ENCODE assay signal across 8 cellular contexts in the genomic region with DNA sequence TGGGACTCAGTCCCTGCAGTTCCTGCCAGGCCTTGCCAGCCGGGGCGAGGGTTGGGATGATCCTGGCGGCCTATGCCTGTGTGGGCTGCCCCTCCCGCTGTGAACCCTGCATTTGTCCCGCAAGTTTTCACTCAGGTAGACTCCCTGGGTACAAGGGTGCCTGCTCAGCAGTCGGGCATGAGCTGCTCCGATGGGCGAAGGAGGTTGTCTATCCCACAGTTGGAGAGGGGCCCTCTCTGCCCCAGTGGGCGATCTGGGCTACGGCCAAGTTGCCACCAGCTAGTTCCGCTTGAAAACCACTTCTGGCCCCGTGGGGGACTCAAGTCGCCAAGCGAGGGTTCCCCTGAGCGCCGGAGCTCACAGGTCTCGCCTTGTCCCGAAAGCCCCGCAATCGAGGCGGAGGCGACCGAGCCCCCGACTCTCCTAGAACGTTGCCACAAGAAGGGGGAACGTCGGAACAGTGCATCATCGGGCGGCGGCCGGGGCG. TPM values are rescaled to one million over a fixed set of nuclear protein-coding genes. Genes with fewer than 3 reads are reported as not detected.
DNase-seq lines count a peak whose midpoint lies in the region; ATAC-seq and TF ChIP-seq lines count a peak whose summit lies in the region.

No MANE protein-coding gene starts in this region.

- DNase-seq in C1 segment of cervical spinal cord (lab: John Stamatoyannopoulos, UW): peak in 9 of 14 donors; percentile 36 to 80 (median 71)
- peak; percentile 92 for DNase-seq in chondrocyte (ENCODE audit: low spot score)
- DNase-seq in mesendoderm: no peak
- peak; percentile 62 for DNase-seq in ureter (ENCODE audit: low spot score)
- DNase-seq in NCI-H2029 (lab: John Stamatoyannopoulos, UW): no peak
- no peak for DNase-seq in NK-92 (lab: John Stamatoyannopoulos, UW; ENCODE audit: unreplicated experiment)

- H3K36me3 Mint-ChIP-seq in chondrocyte (ENCODE audit: low read depth): peaks cover 31% of the 10 kb centered on the region

- H3K27ac ChIP-seq in mesendoderm (ENCODE audit: low read depth, low read length): no peak overlapping the region

- H4K20me1 ChIP-seq in Loucy (ENCODE audit: insufficient read depth, low read length, poor library complexity, severe bottlenecking): peaks cover 40% of the 10 kb centered on the region

- H3K4me1 ChIP-seq in Loucy (ENCODE audit: insufficient read depth, low read length, poor library complexity, severe bottlenecking) (peaks cover 29% of the 10 kb centered on the region), mesendoderm (ENCODE audit: control insufficient read depth, low read depth, low read length) (peaks cover 5% of the 10 kb centered on the region)

- H2BK5ac ChIP-seq in mesendoderm (ENCODE audit: low read length): no peak overlapping the region

- H3K4me3 Mint-ChIP-seq in chondrocyte (ENCODE audit: unreplicated experiment): peak overlapping the region; percentile 95

- H3K36me3 ChIP-seq in Loucy (ENCODE audit: insufficient read depth, low read length): peaks cover 59% of the 10 kb centered on the region; the same call in 1 of the 2 replicates
- H3K36me3 ChIP-seq in mesendoderm (ENCODE audit: control insufficient read depth, insufficient read depth, low read length): peaks cover 10% of the 10 kb centered on the region

- H3K4ac ChIP-seq in mesendoderm (ENCODE audit: low read depth, low read length): peak overlapping the region; percentile 39

- H3K27ac Mint-ChIP-seq in chondrocyte (ENCODE audit: unreplicated experiment): peak overlapping the region; percentile 90

- H3K79me2 ChIP-seq in Loucy (ENCODE audit: insufficient read depth, low read length) (peaks cover 47% of the 10 kb centered on the region), mesendoderm (ENCODE audit: control insufficient read depth, insufficient read depth, low read length) (peaks cover 17% of the 10 kb centered on the region)

- no peak overlapping the region for H2BK120ac ChIP-seq in mesendoderm (ENCODE audit: low read depth, low read length)

- no peaks in the 10 kb centered on the region for H3K9me3 ChIP-seq in Loucy (ENCODE audit: insufficient read depth, low read depth, low read length)

- H4K8ac ChIP-seq in mesendoderm (ENCODE audit: low read depth, low read length): no peak overlapping the region

- H3K27me3 ChIP-seq in Loucy (ENCODE audit: insufficient read depth, low read length, poor library complexity, severe bottlenecking) (peaks cover 4% of the 10 kb centered on the region), mesendoderm (ENCODE audit: insufficient read depth, low read length, poor library complexity) (no peaks in the 10 kb centered on the region)

- H4K5ac ChIP-seq in mesendoderm (ENCODE audit: low read length): no peak overlapping the region

- H3K79me1 ChIP-seq in mesendoderm (ENCODE audit: low read length): peaks cover 15% of the 10 kb centered on the region

- TF ChIP-seq CTCF in Loucy (conservative IDR thresholded peaks at IDR 0.05; ENCODE audit: low read length): no peak
- TF ChIP-seq CTCF in chondrocyte (IDR thresholded peaks at IDR 0.05): no peak

- H3K23ac ChIP-seq in mesendoderm (ENCODE audit: low read length): peak overlapping the region; percentile 48

- peak overlapping the region; percentile 90 for H3K56ac ChIP-seq in mesendoderm (ENCODE audit: low read length)

- H3K9me2 ChIP-seq in Loucy (replicated peaks; ENCODE audit: low read depth, low read length): no peaks in the 10 kb centered on the region

- peaks cover 4% of the 10 kb centered on the region; the same call in 1 of the 2 replicates for H3F3A ChIP-seq in Loucy (ENCODE audit: low read depth)

- no peaks in the 10 kb centered on the region for H3K9me3 Mint-ChIP-seq in chondrocyte (ENCODE audit: low read depth)

- no peak overlapping the region for H2AK5ac ChIP-seq in mesendoderm (ENCODE audit: low read length)

- H3K4me1 Mint-ChIP-seq in chondrocyte (ENCODE audit: low read depth): peaks cover 46% of the 10 kb centered on the region

- WGBS in mesendoderm (ENCODE audit: extremely low coverage, insufficient coverage, low lambda C conversion rate): no CpG with 5 or more reads among the region's 32 CpGs

- H2BK15ac ChIP-seq in mesendoderm (replicated peaks; ENCODE audit: low read depth): no peak overlapping the region

- H3K9ac ChIP-seq in Loucy (ENCODE audit: low read depth, low read length, poor library complexity, severe bottlenecking) (peak overlapping the region; percentile 97), mesendoderm (ENCODE audit: low read length) (peak overlapping the region; percentile 79)

- peak overlapping the region; percentile 41 for H3K18ac ChIP-seq in mesendoderm (ENCODE audit: low read length)

- peak; percentile 11 for ATAC-seq in GM19455 (IDR thresholded peaks at IDR 0.05; ENCODE audit: unreplicated experiment)

- H3K4me3 ChIP-seq in Loucy (ENCODE audit: low read length, poor library complexity, severe bottlenecking): peak overlapping the region; percentile 94
- H3K4me3 ChIP-seq in mesendoderm (ENCODE audit: low read length): peak overlapping the region; percentile 46

- no peaks in the 10 kb centered on the region for H3K27me3 Mint-ChIP-seq in chondrocyte (ENCODE audit: low read depth)

- peak overlapping the region; percentile 76 for H2AFZ ChIP-seq in Loucy (ENCODE audit: low read length)

- H3K4me2 ChIP-seq in Loucy (ENCODE audit: low read depth, low read length, poor library complexity, severe bottlenecking) (peak overlapping the region; percentile 87), mesendoderm (ENCODE audit: low read length) (peak overlapping the region; percentile 74)

RNA-seq across cellular contexts. Expression of a gene that starts 0.4 kb away (rescaled TPM):
- total RNA-seq in chondrocyte (430 to 562 TPM (median 551 TPM) in 3 replicates), ureter (418 TPM)
- polyA plus RNA-seq in mesendoderm (2013, experiment 1 of 2): 727 TPM
- 759 TPM for polyA plus RNA-seq in mesendoderm (2013, experiment 2 of 2)

RNA-seq across cellular contexts. Expression of a gene that starts 6.1 kb away (rescaled TPM):
- total RNA-seq in chondrocyte: 7.6 to 11.8 TPM (median 7.9 TPM) in 3 replicates
- polyA plus RNA-seq in mesendoderm (2013, experiment 1 of 2): 6.0 TPM
- polyA plus RNA-seq in mesendoderm (2013, experiment 2 of 2): 5.3 TPM
- total RNA-seq in ureter: 9.9 TPM

RNA-seq across cellular contexts. Expression of a gene that starts 15.0 kb away (rescaled TPM):
- total RNA-seq in chondrocyte: 103 to 147 TPM (median 106 TPM) in 3 replicates
- polyA plus RNA-seq in mesendoderm (2013, experiment 1 of 2): 86.8 TPM
- polyA plus RNA-seq in mesendoderm (2013, experiment 2 of 2): 87.0 TPM
- 106 TPM for total RNA-seq in ureter

RNA-seq across cellular contexts. Expression of a gene that starts 15.9 kb away (rescaled TPM):
- 4.1 to 7.5 TPM (median 5.6 TPM) in 3 replicates for total RNA-seq in chondrocyte
- polyA plus RNA-seq in mesendoderm (2013, experiment 1 of 2): 80.7 TPM
- 79.7 TPM for polyA plus RNA-seq in mesendoderm (2013, experiment 2 of 2)
- 1.4 TPM for total RNA-seq in ureter

RNA-seq across cellular contexts. Expression of a gene that starts 26.2 kb away (rescaled TPM):
- 10.2 to 11.5 TPM (median 10.9 TPM) in 3 replicates for total RNA-seq in chondrocyte
- 1.5 TPM for polyA plus RNA-seq in mesendoderm (2013, experiment 1 of 2)
- polyA plus RNA-seq in mesendoderm (2013, experiment 2 of 2): 2.0 TPM
- 4.5 TPM for total RNA-seq in ureter

Comparison
In these comparisons a context has a peak if more than half of its experiments do, and no peak if none do; other contexts are left out.
1. DNase-seq: peak in C1 segment of cervical spinal cord (9 of 14), chondrocyte (single experiment) and ureter (single experiment); none in mesendoderm (single experiment), NCI-H2029 (single experiment) and NK-92 (single experiment).